7 cellular contexts compared by ENCODE assay signal in the genomic region with DNA sequence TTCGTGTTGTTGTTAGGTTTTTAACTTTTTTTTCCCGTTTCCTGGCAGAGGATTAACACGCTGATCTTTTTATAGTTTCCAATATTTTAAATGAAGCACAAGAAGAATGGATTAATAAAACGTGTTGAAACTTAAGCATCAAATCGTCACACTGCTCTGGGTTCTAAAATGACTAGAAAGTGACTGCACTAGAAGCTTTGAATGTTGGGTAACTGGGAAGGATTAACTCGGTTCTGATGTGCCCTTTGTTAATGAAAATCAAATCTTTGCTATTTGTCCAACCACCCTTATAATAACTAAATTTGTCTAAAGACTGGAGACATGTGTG.
DNase-seq lines count a peak whose midpoint lies in the region; ATAC-seq, FAIRE-seq and TF ChIP-seq lines count a peak whose summit lies in the region.

No MANE protein-coding gene starts in this region.

- H3K27ac Mint-ChIP-seq in central memory CD8-positive, alpha-beta T cell (ENCODE audit: low read depth) = peak overlapping the region; percentile 87
- peak overlapping the region; percentile 95 for H3K27ac Mint-ChIP-seq in natural killer cell

- no peak for FAIRE-seq in urothelium cell line (lab: Jason Lieb, UNC)

- H3K9me3 Mint-ChIP-seq in central memory CD8-positive, alpha-beta T cell = no peaks in the 10 kb centered on the region
- no peaks in the 10 kb centered on the region for H3K9me3 Mint-ChIP-seq in natural killer cell

- peak overlapping the region; percentile 79 for H3K4me3 Mint-ChIP-seq in central memory CD8-positive, alpha-beta T cell
- H3K4me3 Mint-ChIP-seq in natural killer cell = peak overlapping the region; percentile 98

- intact Hi-C loops in natural killer cell (cut with micrococcal nuclease) = loop anchor here (1.0 to 10.0 kb wide), 5 partner anchors 14 to 116 kb away; no protein-coding TSS in a partner anchor

- peaks cover 13% of the 10 kb centered on the region for H3K36me3 Mint-ChIP-seq in central memory CD8-positive, alpha-beta T cell (ENCODE audit: insufficient read depth)
- no peaks in the 10 kb centered on the region for H3K36me3 Mint-ChIP-seq in natural killer cell

- ATAC-seq in GM19023 (IDR thresholded peaks at IDR 0.05; ENCODE audit: unreplicated experiment) (peak; percentile 11), HG03460 (IDR thresholded peaks at IDR 0.05; ENCODE audit: unreplicated experiment) (peak; percentile 5), natural killer cell (no peak), GM21526 (IDR thresholded peaks at IDR 0.05; ENCODE audit: low FRiP score, unreplicated experiment) (no peak)
- ATAC-seq in central memory CD8-positive, alpha-beta T cell (replicated peaks; ENCODE audit: extremely low read depth, poor library complexity, severe bottlenecking) = peak; percentile 7

- no peak for TF ChIP-seq CTCF in natural killer cell (IDR thresholded peaks at IDR 0.05)

- DNase-seq in central memory CD8-positive, alpha-beta T cell (ENCODE audit: low spot score in 2 of 2) = no peak
- no peak for DNase-seq in natural killer cell
- no peak for DNase-seq in urothelium cell line (ENCODE audit: low spot score)
- no peak for DNase-seq in DMS53 treated with DMSO at 0.1 percent for 48 hours (lab: John Stamatoyannopoulos, UW; ENCODE audit: unreplicated experiment)

- H3K4me1 Mint-ChIP-seq in central memory CD8-positive, alpha-beta T cell = peaks cover 18% of the 10 kb centered on the region
- H3K4me1 Mint-ChIP-seq in natural killer cell = peaks cover 20 to 25% of the 10 kb centered on the region in 2 donors

- H3K27me3 Mint-ChIP-seq in central memory CD8-positive, alpha-beta T cell = no peaks in the 10 kb centered on the region
- peaks cover 0 to 4% of the 10 kb centered on the region in 2 donors for H3K27me3 Mint-ChIP-seq in natural killer cell (ENCODE audit: low read depth in 2 of 2)

Comparison
In these comparisons a context has a peak if more than half of its experiments do, and no peak if none do; other contexts are left out.
1. ATAC-seq: peak in GM19023 (single experiment), HG03460 (single experiment) and central memory CD8-positive, alpha-beta T cell (single experiment); none in natural killer cell (0 of 3) and GM21526 (single experiment).